Comparison of ENCODE assay signal across 1 cellular context in genomic region chr10:132373241-132373955, GRCh38.
TF ChIP-seq lines count a peak whose summit lies in the region.

No MANE protein-coding gene starts in this region.

TF ChIP-seq in GM23338, 12 proteins besides CTCF, POLR2A, EP300 and RAD21 (continued from another document):
- no peak for TF ChIP-seq REST (IDR thresholded peaks at IDR 0.05; ENCODE audit: unreplicated experiment)
- no peak for TF ChIP-seq ETS1 (IDR thresholded peaks at IDR 0.05)
- no peak for TF ChIP-seq CREB1 (CRISPR knock-in tag; IDR thresholded peaks at IDR 0.05; ENCODE audit: low read depth)
- TF ChIP-seq JUNB (IDR thresholded peaks at IDR 0.05; ENCODE audit: unreplicated experiment), result no peak
- TF ChIP-seq ZNF331 (CRISPR knock-in tag; IDR thresholded peaks at IDR 0.05; ENCODE audit: low read depth), result no peak
- TF ChIP-seq NANOG (IDR thresholded peaks at IDR 0.05; ENCODE audit: borderline replicate concordance), result no peak
- TF ChIP-seq EZH2phosphoT487 (IDR thresholded peaks at IDR 0.05; ENCODE audit: unreplicated experiment), result no peak
- no peak for TF ChIP-seq STAT1 (IDR thresholded peaks at IDR 0.05; ENCODE audit: unreplicated experiment)
